ENCODE assay signal across 8 cellular contexts in genomic region chr17:7294614-7295153, GRCh38. TPM values are rescaled to one million over a fixed set of nuclear protein-coding genes. Genes with fewer than 3 reads are reported as not detected.
DNase-seq lines count a peak whose midpoint lies in the region; ATAC-seq and TF ChIP-seq lines count a peak whose summit lies in the region.

Gene YBX2 (minus strand): TSS chr17:7294639. CDS start chr17:7294500, 139 bp downstream.

- no peaks in the 10 kb centered on the region for H3K36me3 Mint-ChIP-seq in mesothelial cell of epicardium
- H3K36me3 Mint-ChIP-seq in stimulated activated effector memory CD8-positive, alpha-beta T cell treated with anti-CD3 and anti-CD28 coated beads, Interleukin-12 subunit alpha, Interleukin-12 subunit beta, amount 100 ng/mL, for 72 hours: no peaks in the 10 kb centered on the region

- ATAC-seq in stimulated activated effector memory CD8-positive, alpha-beta T cell treated with anti-CD3 and anti-CD28 coated beads, Interleukin-12 subunit alpha, Interleukin-12 subunit beta, amount 100 ng/mL, for 72 hours: peak; percentile 86
- no peak for ATAC-seq in GM21825 (IDR thresholded peaks at IDR 0.05; ENCODE audit: unreplicated experiment)

- no peak for TF ChIP-seq CTCF in mesothelial cell of epicardium (IDR thresholded peaks at IDR 0.05; ENCODE audit: unreplicated experiment)

- peaks cover 71% of the 10 kb centered on the region for H3K27me3 Mint-ChIP-seq in mesothelial cell of epicardium (ENCODE audit: low read depth)

- DNase-seq in NCI-H2107 (lab: John Stamatoyannopoulos, UW) (peak; percentile 5), NCI-H2107 treated with DMSO at 0.1 percent for 48 hours (lab: John Stamatoyannopoulos, UW; ENCODE audit: unreplicated experiment) (no peak), NCI-H2029 treated with DMSO at 0.1 percent for 48 hours (lab: John Stamatoyannopoulos, UW) (peak; percentile 2), dermis blood vessel endothelial cell (peak; percentile 35), mesothelial cell of epicardium (ENCODE audit: low spot score in 2 of 2, unreplicated experiment in 2 of 2) (peak; percentile 65 to 81)
- peak; percentile 65 to 75 for DNase-seq in activated CD4-positive, alpha-beta T cell treated with anti-CD3 and anti-CD28 coated beads for 4 hours
- peak; percentile 61 to 80 for DNase-seq in stimulated activated effector memory CD8-positive, alpha-beta T cell treated with anti-CD3 and anti-CD28 coated beads, Interleukin-12 subunit alpha, Interleukin-12 subunit beta, amount 100 ng/mL, for 72 hours (ENCODE audit: low spot score in 2 of 2)

- peaks cover 25% of the 10 kb centered on the region for H3K4me1 Mint-ChIP-seq in mesothelial cell of epicardium
- H3K4me1 Mint-ChIP-seq in stimulated activated effector memory CD8-positive, alpha-beta T cell treated with anti-CD3 and anti-CD28 coated beads, Interleukin-12 subunit alpha, Interleukin-12 subunit beta, amount 100 ng/mL, for 72 hours: peaks cover 22% of the 10 kb centered on the region

- peak within 1 kb of the TSS; percentile 60 for H3K4me3 Mint-ChIP-seq in mesothelial cell of epicardium
- H3K4me3 Mint-ChIP-seq in stimulated activated effector memory CD8-positive, alpha-beta T cell treated with anti-CD3 and anti-CD28 coated beads, Interleukin-12 subunit alpha, Interleukin-12 subunit beta, amount 100 ng/mL, for 72 hours: peak within 1 kb of the TSS; percentile 82

- H3K27ac Mint-ChIP-seq in mesothelial cell of epicardium: no peak within 1 kb of the TSS
- no peak within 1 kb of the TSS for H3K27ac Mint-ChIP-seq in stimulated activated effector memory CD8-positive, alpha-beta T cell treated with anti-CD3 and anti-CD28 coated beads, Interleukin-12 subunit alpha, Interleukin-12 subunit beta, amount 100 ng/mL, for 72 hours

- no peaks in the 10 kb centered on the region for H3K9me3 Mint-ChIP-seq in mesothelial cell of epicardium
- no peaks in the 10 kb centered on the region for H3K9me3 Mint-ChIP-seq in stimulated activated effector memory CD8-positive, alpha-beta T cell treated with anti-CD3 and anti-CD28 coated beads, Interleukin-12 subunit alpha, Interleukin-12 subunit beta, amount 100 ng/mL, for 72 hours

RNA-seq across cellular contexts. Expression of gene YBX2, which starts in this region (rescaled TPM):
- 0.17 TPM in 1 of 2 replicates, not detected in the other for total RNA-seq in dermis blood vessel endothelial cell
- 1.9 to 3.3 TPM (median 2.2 TPM) in 3 replicates for total RNA-seq in mesothelial cell of epicardium

Comparison
In these comparisons a context has a peak if more than half of its experiments do, and no peak if none do; other contexts are left out.
1. Peak in DNase-seq in dermis blood vessel endothelial cell; RNA of the gene not detected or under 1 TPM.